Comparison of ENCODE assay signal across 17 cellular contexts in the genomic region with DNA sequence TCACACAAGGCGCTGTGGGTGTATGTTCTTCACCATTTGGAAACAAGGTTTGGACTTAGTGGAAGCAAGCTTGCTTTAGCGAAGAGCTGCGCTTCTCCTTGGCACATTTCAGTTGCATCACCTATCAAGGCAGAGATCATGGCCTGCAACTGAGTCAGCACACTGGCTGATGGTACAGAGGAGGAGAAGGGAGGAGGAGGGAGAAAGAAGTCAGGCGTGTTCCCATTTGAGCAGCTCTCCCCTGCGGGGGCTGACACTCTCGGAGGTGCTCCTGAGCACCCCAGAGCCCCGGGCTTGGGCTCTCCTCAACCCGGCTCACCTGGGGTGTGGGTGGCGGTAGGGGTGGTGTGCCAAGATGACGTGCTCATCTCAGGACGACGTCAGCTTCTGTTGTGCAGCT. TPM values are rescaled to one million over a fixed set of nuclear protein-coding genes. Genes with fewer than 3 reads are reported as not detected.
DNase-seq lines count a peak whose midpoint lies in the region; ATAC-seq, FAIRE-seq and TF ChIP-seq lines count a peak whose summit lies in the region.
"Had no signal": no experiment of that assay in that cellular context is flagged by ENCODE, and none has a peak within 500 bp of the region (broad histone marks: within the 10 kb centered on the region; RNA-seq: fewer than 3 reads in every experiment).

No MANE protein-coding gene starts in this region.

- no peaks in the 10 kb centered on the region for H3K4me1 ChIP-seq in breast epithelium
- H3K4me1 ChIP-seq in keratinocyte (ENCODE audit: control insufficient read depth, extremely low read depth, insufficient read depth, low read length): peaks cover 41% of the 10 kb centered on the region
- H3K4me1 ChIP-seq: BLaER1 treated with 17β-estradiol and CSF1 and Interleukin-3, amounts not matched to agents 10 nM and 100 nM had no signal

- FAIRE-seq in bronchial epithelial cell (lab: Jason Lieb, UNC) (no peak), keratinocyte (lab: Jason Lieb, UNC) (peak; percentile 99)
- FAIRE-seq: H54 had no signal

- ATAC-seq in HG02885 (IDR thresholded peaks at IDR 0.05; ENCODE audit: poor library complexity, unreplicated experiment): no peak
- ATAC-seq: Panc1 had no signal

- peak overlapping the region; percentile 85 for H3K9ac ChIP-seq in keratinocyte (ENCODE audit: control insufficient read depth, extremely low read depth, insufficient read depth, low read length)
- H3K9ac ChIP-seq: BLaER1 treated with 17β-estradiol and CSF1 and Interleukin-3, amounts not matched to agents 10 nM and 100 nM had no signal

- CTCF ChIA-PET in MCF 10A (lab: Yijun Ruan, JAX): interaction anchor here (0.6 to 1.4 kb wide), 5 partner anchors 8 to 32 kb away, joined by 3 to 4 read pairs (median 4); no protein-coding TSS in a partner anchor

- no peak overlapping the region for H3K27ac ChIP-seq in breast epithelium
- H3K27ac ChIP-seq in keratinocyte (ENCODE audit: control insufficient read depth, insufficient read depth, low read length): peak overlapping the region; percentile 99
- H3K27ac ChIP-seq: BLaER1 treated with 17β-estradiol and CSF1 and Interleukin-3, amounts not matched to agents 10 nM and 100 nM had no signal

- no peaks in the 10 kb centered on the region for H3K36me3 ChIP-seq in breast epithelium
- H3K36me3 ChIP-seq in bronchial epithelial cell (ENCODE audit: control insufficient read depth, insufficient read depth, low read length): no peaks in the 10 kb centered on the region
- no peaks in the 10 kb centered on the region for H3K36me3 ChIP-seq in keratinocyte (ENCODE audit: control insufficient read depth in 2 of 2, extremely low read depth in 1 of 2, insufficient read depth in 2 of 2, low read length in 2 of 2)
- H3K36me3 ChIP-seq: BLaER1 treated with 17β-estradiol and CSF1 and Interleukin-3, amounts not matched to agents 10 nM and 100 nM had no signal

- BruUV-seq in MCF 10A (replicated peaks; lab: Mats Ljungman, UMichigan): no TSS peak

- no peaks in the 10 kb centered on the region for H3K36me3 Mint-ChIP-seq in MCF 10A (ENCODE audit: insufficient read depth, unreplicated experiment)
- H3K36me3 Mint-ChIP-seq: IgD-negative memory B cell had no signal

- H3K4me3 ChIP-seq in breast epithelium: no peak overlapping the region
- H3K4me3 ChIP-seq in bronchial epithelial cell (ENCODE audit: low read depth, low read length): no peak overlapping the region
- H3K4me3 ChIP-seq in keratinocyte (ENCODE audit: control insufficient read depth in 2 of 3, extremely low read depth in 1 of 3, insufficient read depth in 2 of 3, low read depth in 1 of 3, low read length in 3 of 3): peak overlapping the region in 1 of 3 experiments; percentile 23
- H3K4me3 ChIP-seq: BLaER1 treated with 17β-estradiol and CSF1 and Interleukin-3, amounts not matched to agents 10 nM and 100 nM had no signal

- intact Hi-C loops in MCF 10A (cut with micrococcal nuclease) (no loop called here), breast epithelium (cut with DNase I; ENCODE audit: low total_unique reads) (no loop called here)

- H3K9me1 ChIP-seq in keratinocyte (ENCODE audit: control insufficient read depth, extremely low read depth, insufficient read depth, low read length): no peaks in the 10 kb centered on the region

- H4K20me1 ChIP-seq in keratinocyte (ENCODE audit: control insufficient read depth, extremely low read depth, insufficient read depth, low read length): no peaks in the 10 kb centered on the region
- H4K20me1 ChIP-seq: BLaER1 treated with 17β-estradiol and CSF1 and Interleukin-3, amounts not matched to agents 10 nM and 100 nM had no signal

- H3K9me3 ChIP-seq in breast epithelium: no peaks in the 10 kb centered on the region
- H3K9me3 ChIP-seq in keratinocyte (ENCODE audit: control insufficient read depth, low read depth, low read length): no peaks in the 10 kb centered on the region
- H3K9me3 ChIP-seq: BLaER1 treated with 17β-estradiol and CSF1 and Interleukin-3, amounts not matched to agents 10 nM and 100 nM had no signal

- POLR2A ChIA-PET in MCF 10A (lab: Yijun Ruan, JAX): interaction anchor here (0.7 to 14.1 kb wide), 20 partner anchors 9 to 1307 kb away, joined by 3 to 863 read pairs (median 4); a partner anchor contains a TSS

- TF ChIP-seq POLR2A in breast epithelium (IDR thresholded peaks at IDR 0.05): no peak

- DNase-seq in MCF 10A (ENCODE audit: unreplicated experiment): peak; percentile 93
- DNase-seq in breast epithelium (ENCODE audit: low spot score in 2 of 2): no peak
- DNase-seq in bronchial epithelial cell (ENCODE audit: low read depth): peak; percentile 34
- peak; percentile 76 for DNase-seq in keratinocyte (ENCODE audit: low read depth, low spot score)
- DNase-seq in NCI-H510A treated with DMSO at 0.1 percent for 48 hours (lab: John Stamatoyannopoulos, UW): no peak
- DNase-seq in HuH-7 (ENCODE audit: low spot score): no peak
- DNase-seq in effector CD4-positive, alpha-beta T cell: no peak
- DNase-seq: 8988T, NCI-H1105 treated with DMSO at 0.1 percent for 48 hours, NCI-H187, NCI-H748 treated with DMSO at 0.1 percent for 48 hours, SHP77 treated with DMSO at 0.1 percent for 48 hours had no signal

- H3K4me2 ChIP-seq in keratinocyte (ENCODE audit: control insufficient read depth, extremely low read depth, insufficient read depth, low read depth, low read length): peak overlapping the region; percentile 73
- H3K4me2 ChIP-seq: BLaER1 treated with 17β-estradiol and CSF1 and Interleukin-3, amounts not matched to agents 10 nM and 100 nM had no signal

- TF ChIP-seq CTCF in MCF 10A (IDR thresholded peaks at IDR 0.05; ENCODE audit: unreplicated experiment): no peak
- TF ChIP-seq CTCF in breast epithelium (IDR thresholded peaks at IDR 0.05): no peak
- TF ChIP-seq CTCF in bronchial epithelial cell (IDR thresholded peaks at IDR 0.05; ENCODE audit: insufficient read depth, low read length, severe bottlenecking): no peak
- TF ChIP-seq CTCF in keratinocyte (optimal IDR thresholded peaks at IDR 0.05 in 1 of 3, IDR thresholded peaks at IDR 0.05 in 1 of 3, conservative IDR thresholded peaks at IDR 0.05 in 1 of 3; ENCODE audit: extremely low read depth in 1 of 3, insufficient read depth in 2 of 3, low read length in 3 of 3): no peak

- H3K27me3 ChIP-seq in breast epithelium (no peaks in the 10 kb centered on the region), bronchial epithelial cell (ENCODE audit: control insufficient read depth, insufficient read depth, low read length) (no peaks in the 10 kb centered on the region), keratinocyte (ENCODE audit: control insufficient read depth, extremely low read depth, insufficient read depth, low read length) (no peaks in the 10 kb centered on the region)
- H3K27me3 ChIP-seq: BLaER1 treated with 17β-estradiol and CSF1 and Interleukin-3, amounts not matched to agents 10 nM and 100 nM had no signal

- H2AFZ ChIP-seq in keratinocyte (ENCODE audit: control insufficient read depth, low read length): peak overlapping the region; percentile 66

- peaks cover 28% of the 10 kb centered on the region for H3K4me1 Mint-ChIP-seq in MCF 10A (ENCODE audit: insufficient read depth, unreplicated experiment)
- H3K4me1 Mint-ChIP-seq: IgD-negative memory B cell had no signal

- peaks cover under 1% of the 10 kb centered on the region for H3K79me2 ChIP-seq in keratinocyte (ENCODE audit: control insufficient read depth, insufficient read depth, low read length)

- no peaks in the 10 kb centered on the region for H3K9me3 Mint-ChIP-seq in MCF 10A (ENCODE audit: unreplicated experiment)
- H3K9me3 Mint-ChIP-seq: IgD-negative memory B cell had no signal

- H3K27me3 Mint-ChIP-seq in MCF 10A (ENCODE audit: insufficient read depth, unreplicated experiment): no peaks in the 10 kb centered on the region

- H3K4me3 Mint-ChIP-seq in MCF 10A (ENCODE audit: unreplicated experiment): peak overlapping the region; percentile 58
- H3K4me3 Mint-ChIP-seq: IgD-negative memory B cell had no signal

- peak overlapping the region; percentile 87 for H3K27ac Mint-ChIP-seq in MCF 10A (ENCODE audit: low read depth, unreplicated experiment)
- H3K27ac Mint-ChIP-seq: IgD-negative memory B cell had no signal

- dilution Hi-C loops in keratinocyte (cut with MboI; ENCODE audit: extremely low pct_ligation_motif_present, low sequenced_read_pairs): no loop called here

RNA-seq across cellular contexts. Expression of a gene that starts 6.0 kb away (rescaled TPM):
- total RNA-seq in MCF 10A (2022): 254 and 330 TPM in 2 replicates
- total RNA-seq in breast epithelium: 10 to 100 TPM in 2 of 3 donors, not detected in 1; 12.6 to 17.4 TPM
- 440 and 513 TPM in 2 replicates for total RNA-seq in bronchial epithelial cell
- polyA plus RNA-seq in keratinocyte: 473 to 1,046 TPM (median 833 TPM) in 3 replicates
- 893 TPM for polyA plus RNA-seq in keratinocyte (2011; ENCODE audit: low read depth)
- 409 and 854 TPM in 2 replicates for polyA plus RNA-seq in keratinocyte (2011; cell fraction: cytosol; rRNA removed)
- 649 and 704 TPM in 2 replicates for polyA plus RNA-seq in keratinocyte (2011; cell fraction: nucleus; rRNA removed)
- polyA plus RNA-seq in keratinocyte (2012; ENCODE audit: low replicate concordance): 411 and 634 TPM in 2 replicates
- 161 to 710 TPM (median 697 TPM) in 3 replicates for polyA minus RNA-seq in keratinocyte
- 416 TPM for polyA minus RNA-seq in keratinocyte (2011; cell fraction: cytosol; rRNA and poly(A)+ RNA removed)
- 521 and 945 TPM in 2 replicates for polyA minus RNA-seq in keratinocyte (2011; cell fraction: nucleus; rRNA and poly(A)+ RNA removed)
- polyA plus RNA-seq: IgD-negative memory B cell had no signal

RNA-seq across cellular contexts. Expression of a gene that starts 48.5 kb away (rescaled TPM):
- 67.8 and 89.8 TPM in 2 replicates for total RNA-seq in MCF 10A (2022)
- 10 to 100 TPM; 34.1 to 61.5 (median 35.7) TPM for total RNA-seq in breast epithelium
- total RNA-seq in bronchial epithelial cell: 120 and 167 TPM in 2 replicates
- 45.7 to 65.3 TPM (median 54.9 TPM) in 3 replicates for polyA plus RNA-seq in keratinocyte
- 311 TPM for polyA plus RNA-seq in keratinocyte (2011; ENCODE audit: low read depth)
- polyA plus RNA-seq in keratinocyte (2011; cell fraction: cytosol; rRNA removed): 39.0 and 67.0 TPM in 2 replicates
- 43.0 and 57.6 TPM in 2 replicates for polyA plus RNA-seq in keratinocyte (2011; cell fraction: nucleus; rRNA removed)
- polyA plus RNA-seq in keratinocyte (2012; ENCODE audit: low replicate concordance): 52.6 and 69.5 TPM in 2 replicates
- polyA minus RNA-seq in keratinocyte: 24.1 to 38.5 TPM (median 36.9 TPM) in 3 replicates
- polyA minus RNA-seq in keratinocyte (2011; cell fraction: cytosol; rRNA and poly(A)+ RNA removed): 78.7 TPM
- polyA minus RNA-seq in keratinocyte (2011; cell fraction: nucleus; rRNA and poly(A)+ RNA removed): 47.6 and 68.5 TPM in 2 replicates

Comparison
In these comparisons a context has a peak if more than half of its experiments do, and no peak if none do; other contexts are left out.
1. DNase-seq: peak in MCF 10A (single experiment), bronchial epithelial cell (single experiment) and keratinocyte (single experiment); none in breast epithelium (0 of 2), NCI-H510A treated with DMSO at 0.1 percent for 48 hours (single experiment), HuH-7 (single experiment) and effector CD4-positive, alpha-beta T cell (single experiment).
2. RNA of a gene that starts 6.0 kb away (total RNA-seq): 440 to 513 TPM in bronchial epithelial cell and 254 to 330 TPM in MCF 10A; 12.6 to 17.4 TPM in breast epithelium; every median in the first group is over 10 times any median in the second.